In genomic region chr3:127820221-127820870, GRCh38 we compare ENCODE assay signal across 8 cellular contexts. TPM values are rescaled to one million over a fixed set of nuclear protein-coding genes. Genes with fewer than 3 reads are reported as not detected.
DNase-seq lines count a peak whose midpoint lies in the region; ATAC-seq, FAIRE-seq and TF ChIP-seq lines count a peak whose summit lies in the region.

No MANE protein-coding gene starts in this region.

- no peaks in the 10 kb centered on the region; the same call in none of the 2 replicates for H3K27me3 Mint-ChIP-seq in HFFc6 (ENCODE audit: insufficient read depth)

- H3K9me3 Mint-ChIP-seq in HFFc6, result no peaks in the 10 kb centered on the region

- DNase-seq in Caki2 (ENCODE audit: low read depth) (peak; percentile 85), HFFc6 (peak; percentile 39), astrocyte of the spinal cord (ENCODE audit: low read depth, low spot score) (peak; percentile 15), frontal cortex (ENCODE audit: low spot score in 2 of 2) (no peak)
- no peak for DNase-seq in stimulated activated CD4-positive, alpha-beta T cell treated with anti-CD3 and anti-CD28 coated beads, Interleukin-4, amount 100 ng/mL, for 24 hours

- no peaks in the 10 kb centered on the region for H3K27me3 ChIP-seq in muscle layer of colon (ENCODE audit: control insufficient read depth in 1 of 2, insufficient read depth in 2 of 2, low read length in 2 of 2)

- peaks cover 65% of the 10 kb centered on the region for H3K4me1 Mint-ChIP-seq in HFFc6 (ENCODE audit: low read depth)

- peak overlapping the region; percentile 79 for H3K27ac Mint-ChIP-seq in HFFc6

- in situ Hi-C loops in Caki2 (cut with HindIII; ENCODE audit: low pct_unique_long_range_greater_than_20kb, low sequenced_read_pairs) (no loop called here), astrocyte of the spinal cord (cut with HindIII; ENCODE audit: low sequenced_read_pairs) (no loop called here)

- H3K36me3 Mint-ChIP-seq in HFFc6 (ENCODE audit: low read depth), result peaks cover 59% of the 10 kb centered on the region

- H3K9me3 ChIP-seq in muscle layer of colon (ENCODE audit: low read length), result no peaks in the 10 kb centered on the region

- peaks cover 47% of the 10 kb centered on the region for H3K4me1 ChIP-seq in muscle layer of colon (ENCODE audit: insufficient read depth, low read length)

- H3K27ac ChIP-seq in muscle layer of colon (ENCODE audit: low read depth, low read length), result peak overlapping the region; percentile 16

- TF ChIP-seq CTCF in HFFc6 (IDR thresholded peaks at IDR 0.05), result peak; percentile 51
- TF ChIP-seq CTCF in astrocyte of the spinal cord (IDR thresholded peaks at IDR 0.05; ENCODE audit: low read depth, low read length), result peak; percentile 27

- ATAC-seq in GM19324 (IDR thresholded peaks at IDR 0.05; ENCODE audit: low FRiP score, unreplicated experiment) (no peak), GM19023 (IDR thresholded peaks at IDR 0.05; ENCODE audit: unreplicated experiment) (no peak)

- peaks cover 20% of the 10 kb centered on the region for H3K36me3 ChIP-seq in muscle layer of colon (ENCODE audit: insufficient read depth, low read length)

- peak overlapping the region; percentile 71 for H3K9ac ChIP-seq in muscle layer of colon (ENCODE audit: low read length)

- no peak for FAIRE-seq in frontal cortex (lab: Jason Lieb, UNC)

- H3K4me3 ChIP-seq in astrocyte of the spinal cord (ENCODE audit: low read depth, low read length), result no peak overlapping the region
- peak overlapping the region in 1 of 2 donors; percentile 95 for H3K4me3 ChIP-seq in muscle layer of colon (ENCODE audit: low read depth in 1 of 2, low read length in 2 of 2)

- peak overlapping the region; percentile 95 for H3K4me3 Mint-ChIP-seq in HFFc6

RNA-seq across cellular contexts. Expression of gene MGLL, which starts 2.0 kb away (rescaled TPM):
- total RNA-seq in Caki2 (2014; rRNA removed; shearing (Covaris generic); ENCODE audit: low replicate concordance), result 31.6 and 53.0 TPM in 2 replicates
- 100 to 1,000 TPM; 128 to 144 (median 129) TPM for total RNA-seq in HFFc6 (2021; fragmentation: NEBNext Ultra II Directional; extraction: Animal tissue kit (Norgen Biotek cat#: 25700))
- 31.4 TPM for total RNA-seq in frontal cortex

Comparison
In these comparisons a context has a peak if more than half of its experiments do, and no peak if none do; other contexts are left out.
1. DNase-seq: peak in Caki2 (single experiment), HFFc6 (single experiment) and astrocyte of the spinal cord (single experiment); none in frontal cortex (0 of 2) and stimulated activated CD4-positive, alpha-beta T cell treated with anti-CD3 and anti-CD28 coated beads, Interleukin-4, amount 100 ng/mL, for 24 hours (single experiment).